10 cellular contexts compared by ENCODE assay signal in the genomic region with DNA sequence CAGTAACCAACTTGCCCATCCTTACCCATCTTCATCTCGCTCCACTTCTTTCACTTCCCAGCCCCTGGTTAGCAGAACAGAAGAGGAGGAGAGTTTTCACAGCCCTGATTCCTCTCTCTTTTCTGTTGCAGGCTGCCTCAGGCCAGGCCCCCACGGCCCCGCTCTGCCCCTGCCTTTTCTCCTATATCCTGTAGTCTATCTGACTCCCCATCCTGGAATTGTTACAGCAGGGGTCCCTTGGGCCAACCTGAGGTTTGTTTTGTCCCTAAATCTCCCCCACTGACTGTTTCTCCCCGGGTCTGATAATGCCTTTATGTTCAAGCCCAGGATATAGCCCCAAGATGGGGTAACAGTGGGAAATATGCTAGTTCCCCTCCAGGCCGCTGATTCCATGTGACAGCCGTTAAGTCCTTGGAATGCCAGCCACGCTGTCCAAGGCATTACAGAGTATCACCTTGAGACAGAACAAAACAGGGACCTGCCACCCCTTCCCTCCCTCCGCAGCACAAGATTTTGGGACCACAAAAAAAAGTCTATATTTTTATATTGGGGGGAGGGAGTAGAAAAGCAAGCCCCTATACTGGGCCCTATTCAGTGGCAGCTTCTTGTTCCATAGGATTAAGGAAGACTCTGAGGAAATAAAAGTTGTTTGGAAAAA. TPM values are rescaled to one million over a fixed set of nuclear protein-coding genes. Genes with fewer than 3 reads are reported as not detected.
A peak's percentile ranks its signal among the peaks of the same experiment; 100 is the strongest.
DNase-seq lines count a peak whose midpoint lies in the region; ATAC-seq and TF ChIP-seq lines count a peak whose summit lies in the region.
"Had no signal": no experiment of that assay in that cellular context is flagged by ENCODE, and none has a peak within 500 bp of the region (broad histone marks: within the 10 kb centered on the region; RNA-seq: fewer than 3 reads in every experiment).

No MANE protein-coding gene starts in this region.

- H3K4me3 ChIP-seq in stomach (peak overlapping the region; percentile 72 to 90 (median 77)), lower leg skin (ENCODE audit: low read depth, poor library complexity, severe bottlenecking) (no peak overlapping the region)

- H3K9me3 ChIP-seq in stomach: no peaks in the 10 kb centered on the region

- DNase-seq in activated CD4-positive, alpha-beta T cell treated with anti-CD3 and anti-CD28 coated beads, Interleukin-2, amount 10 ng/mL, durations not matched to agents 24 days and 14 days: no peak
- DNase-seq in activated CD4-positive, alpha-beta T cell treated with anti-CD3 and anti-CD28 coated beads, Interleukin-2, amount 50 U/mL, for 48 hours: no peak
- DNase-seq in activated naive CD4-positive, alpha-beta T cell treated with anti-CD3 and anti-CD28 coated beads, Interleukin-2, amount 50 U/mL, for 72 hours (ENCODE audit: low spot score in 2 of 2): no peak
- DNase-seq in immature natural killer cell: no peak
- DNase-seq in stomach: no peak
- no peak for DNase-seq in H4 (ENCODE audit: low spot score)
- no peak for DNase-seq in lower leg skin (ENCODE audit: low spot score in 2 of 2)
- no peak for DNase-seq in germinal center (ENCODE audit: low spot score)
- DNase-seq: amniotic stem cell, NCI-H446 had no signal

- peaks cover 53% of the 10 kb centered on the region for H3K4me1 Mint-ChIP-seq in activated CD4-positive, alpha-beta T cell treated with anti-CD3 and anti-CD28 coated beads, Interleukin-2, amount 10 ng/mL, durations not matched to agents 24 days and 14 days
- H3K4me1 Mint-ChIP-seq in immature natural killer cell: peaks cover 59 to 84% of the 10 kb centered on the region in 2 donors

- TF ChIP-seq POLR2A in stomach (IDR thresholded peaks at IDR 0.05) (no peak), lower leg skin (IDR thresholded peaks at IDR 0.05) (no peak)

- no peaks in the 10 kb centered on the region for H3K27me3 ChIP-seq in stomach

- TF ChIP-seq CTCF in stomach (IDR thresholded peaks at IDR 0.05): no peak
- no peak for TF ChIP-seq CTCF in lower leg skin (IDR thresholded peaks at IDR 0.05)

- TF ChIP-seq EP300 in stomach (IDR thresholded peaks at IDR 0.05): no peak

- H3K4me1 ChIP-seq in stomach: peaks cover 30 to 74% (median 63%) of the 10 kb centered on the region in 4 donors

- H3K27me3 Mint-ChIP-seq in activated CD4-positive, alpha-beta T cell treated with anti-CD3 and anti-CD28 coated beads, Interleukin-2, amount 10 ng/mL, durations not matched to agents 24 days and 14 days: no peaks in the 10 kb centered on the region
- no peaks in the 10 kb centered on the region for H3K27me3 Mint-ChIP-seq in immature natural killer cell (ENCODE audit: low read depth in 3 of 3)

- WGBS in stomach, 5 donors: 79 to 88% (median 87%) methylated on average over 8 of the region's 8 CpGs
- 77 to 85% methylated on average over 8 of the region's 8 CpGs for WGBS in lower leg skin, 2 donors

- H3K4me3 Mint-ChIP-seq in activated CD4-positive, alpha-beta T cell treated with anti-CD3 and anti-CD28 coated beads, Interleukin-2, amount 10 ng/mL, durations not matched to agents 24 days and 14 days: peak overlapping the region; percentile 99
- peak overlapping the region; percentile 97 to 98 (median 98) for H3K4me3 Mint-ChIP-seq in immature natural killer cell

- H3K36me3 ChIP-seq in stomach: peaks cover 2 to 51% (median 45%) of the 10 kb centered on the region in 4 donors

- peak overlapping the region in 4 of 5 donors; percentile 92 to 94 (median 92) for H3K27ac ChIP-seq in stomach

- H3K9me3 Mint-ChIP-seq in activated CD4-positive, alpha-beta T cell treated with anti-CD3 and anti-CD28 coated beads, Interleukin-2, amount 10 ng/mL, durations not matched to agents 24 days and 14 days: no peaks in the 10 kb centered on the region
- H3K9me3 Mint-ChIP-seq in activated naive CD4-positive, alpha-beta T cell treated with anti-CD3 and anti-CD28 coated beads, Interleukin-2, amount 50 U/mL, for 72 hours: no peaks in the 10 kb centered on the region
- peaks cover 0 to 2% (median 0%) of the 10 kb centered on the region in 6 donors for H3K9me3 Mint-ChIP-seq in immature natural killer cell

- intact Hi-C loops in activated CD4-positive, alpha-beta T cell treated with anti-CD3 and anti-CD28 coated beads, Interleukin-2, amount 10 ng/mL, durations not matched to agents 24 days and 14 days (cut with micrococcal nuclease): loop anchor here (5.0 kb wide), 1 partner anchor 287 kb away; a partner anchor contains a TSS
- intact Hi-C loops in stomach (cut with DNase I; ENCODE audit: low total_unique reads): no loop called here
- intact Hi-C loops in lower leg skin (cut with DNase I; ENCODE audit: low total_unique reads): no loop called here

- no peak for ATAC-seq in activated naive CD4-positive, alpha-beta T cell treated with anti-CD3 and anti-CD28 coated beads, Interleukin-2, amount 50 U/mL, for 72 hours

- peak overlapping the region; percentile 48 for H3K27ac Mint-ChIP-seq in activated CD4-positive, alpha-beta T cell treated with anti-CD3 and anti-CD28 coated beads, Interleukin-2, amount 10 ng/mL, durations not matched to agents 24 days and 14 days
- peak overlapping the region; percentile 94 to 97 for H3K27ac Mint-ChIP-seq in activated naive CD4-positive, alpha-beta T cell treated with anti-CD3 and anti-CD28 coated beads, Interleukin-2, amount 50 U/mL, for 72 hours
- H3K27ac Mint-ChIP-seq in immature natural killer cell: peak overlapping the region; percentile 52 to 98 (median 96)

- peaks cover 44% of the 10 kb centered on the region for H3K36me3 Mint-ChIP-seq in activated CD4-positive, alpha-beta T cell treated with anti-CD3 and anti-CD28 coated beads, Interleukin-2, amount 10 ng/mL, durations not matched to agents 24 days and 14 days (ENCODE audit: low read depth)
- peaks cover 40 to 42% of the 10 kb centered on the region in 2 donors for H3K36me3 Mint-ChIP-seq in activated naive CD4-positive, alpha-beta T cell treated with anti-CD3 and anti-CD28 coated beads, Interleukin-2, amount 50 U/mL, for 72 hours
- H3K36me3 Mint-ChIP-seq in immature natural killer cell: peaks cover 4 to 18% (median 12%) of the 10 kb centered on the region in 3 donors

RNA-seq across cellular contexts. Expression of a gene that starts 1.4 kb away (rescaled TPM):
- total RNA-seq in activated CD4-positive, alpha-beta T cell treated with anti-CD3 and anti-CD28 coated beads, Interleukin-2, amount 10 ng/mL, durations not matched to agents 24 days and 14 days: 314 and 326 TPM in 2 replicates
- total RNA-seq in activated naive CD4-positive, alpha-beta T cell treated with anti-CD3 and anti-CD28 coated beads, Interleukin-2, amount 50 U/mL, for 72 hours: 100 to 1,000 TPM; 263 to 344 TPM
- 100 to 1,000 TPM; 677 to 899 (median 681) TPM for polyA plus RNA-seq in immature natural killer cell
- total RNA-seq in stomach: 100 to 1,000 TPM in 4 of 5 donors, 10 to 100 TPM in 1; 16.8 to 281 (median 134) TPM
- polyA plus RNA-seq in stomach: 100 to 1,000 TPM; 421 to 610 (median 506) TPM
- 328 and 330 TPM in 2 replicates for total RNA-seq in H4 (2014; rRNA removed; shearing (Covaris generic))
- total RNA-seq in lower leg skin: 100 to 1,000 TPM; 144 to 236 (median 195) TPM

RNA-seq across cellular contexts. Expression of a gene that starts 8.3 kb away (rescaled TPM):
- 1.1 and 1.4 TPM in 2 replicates for total RNA-seq in activated CD4-positive, alpha-beta T cell treated with anti-CD3 and anti-CD28 coated beads, Interleukin-2, amount 10 ng/mL, durations not matched to agents 24 days and 14 days
- total RNA-seq in activated naive CD4-positive, alpha-beta T cell treated with anti-CD3 and anti-CD28 coated beads, Interleukin-2, amount 50 U/mL, for 72 hours: under 1 TPM; 0.52 to 0.78 TPM
- polyA plus RNA-seq in immature natural killer cell (1 to 10 TPM in 1 of 3 donors, under 1 TPM in 2; 0.80 to 1.3 (median 0.92) TPM), stomach (10 to 100 TPM; 19.6 to 53.1 (median 31.1) TPM)
- total RNA-seq in stomach (100 to 1,000 TPM in 2 of 5 donors, 10 to 100 TPM in 3; 17.5 to 208 (median 89.2) TPM), lower leg skin (10 to 100 TPM in 1 of 4 donors, 1 to 10 TPM in 3; 3.6 to 17.9 (median 7.9) TPM)
- 10.8 and 30.2 TPM in 2 replicates for total RNA-seq in H4 (2014; rRNA removed; shearing (Covaris generic))

RNA-seq across cellular contexts. Expression of a gene that starts 16.5 kb away (rescaled TPM):
- total RNA-seq in activated CD4-positive, alpha-beta T cell treated with anti-CD3 and anti-CD28 coated beads, Interleukin-2, amount 10 ng/mL, durations not matched to agents 24 days and 14 days: 13.4 and 13.9 TPM in 2 replicates
- total RNA-seq in activated naive CD4-positive, alpha-beta T cell treated with anti-CD3 and anti-CD28 coated beads, Interleukin-2, amount 50 U/mL, for 72 hours: 10 to 100 TPM; 10.6 to 16.3 TPM
- polyA plus RNA-seq in immature natural killer cell (1 to 10 TPM; 7.0 to 9.5 (median 8.4) TPM), stomach (1 to 10 TPM; 3.5 to 5.9 (median 4.2) TPM)
- total RNA-seq in stomach (10 to 100 TPM in 1 of 5 donors, 1 to 10 TPM in 3, not detected in 1; 1.3 to 18.2 (median 3.0) TPM), lower leg skin (10 to 100 TPM in 1 of 4 donors, 1 to 10 TPM in 3; 2.5 to 10.4 (median 3.3) TPM)
- 0.14 and 0.48 TPM in 2 replicates for total RNA-seq in H4 (2014; rRNA removed; shearing (Covaris generic))

RNA-seq across cellular contexts. Expression of a gene that starts 18.6 kb away (rescaled TPM):
- 13.9 and 14.1 TPM in 2 replicates for total RNA-seq in activated CD4-positive, alpha-beta T cell treated with anti-CD3 and anti-CD28 coated beads, Interleukin-2, amount 10 ng/mL, durations not matched to agents 24 days and 14 days
- total RNA-seq in activated naive CD4-positive, alpha-beta T cell treated with anti-CD3 and anti-CD28 coated beads, Interleukin-2, amount 50 U/mL, for 72 hours: 10 to 100 TPM; 14.1 to 21.6 TPM
- 10 to 100 TPM in 1 of 3 donors, 1 to 10 TPM in 2; 7.7 to 10.2 (median 8.9) TPM for polyA plus RNA-seq in immature natural killer cell
- 10 to 100 TPM in 3 of 5 donors, 1 to 10 TPM in 2; 7.8 to 29.0 (median 11.6) TPM for total RNA-seq in stomach
- polyA plus RNA-seq in stomach: 10 to 100 TPM; 11.5 to 16.6 (median 13.6) TPM
- 25.2 and 27.8 TPM in 2 replicates for total RNA-seq in H4 (2014; rRNA removed; shearing (Covaris generic))
- total RNA-seq in lower leg skin: 10 to 100 TPM in 3 of 4 donors, 1 to 10 TPM in 1; 9.4 to 17.0 (median 16.4) TPM

RNA-seq across cellular contexts. Expression of a gene that starts 37.3 kb away (rescaled TPM):
- 93.4 and 98.6 TPM in 2 replicates for total RNA-seq in activated CD4-positive, alpha-beta T cell treated with anti-CD3 and anti-CD28 coated beads, Interleukin-2, amount 10 ng/mL, durations not matched to agents 24 days and 14 days
- 10 to 100 TPM; 54.3 to 68.0 TPM for total RNA-seq in activated naive CD4-positive, alpha-beta T cell treated with anti-CD3 and anti-CD28 coated beads, Interleukin-2, amount 50 U/mL, for 72 hours
- polyA plus RNA-seq in immature natural killer cell (10 to 100 TPM; 16.6 to 48.3 (median 17.6) TPM), stomach (10 to 100 TPM; 17.1 to 35.1 (median 28.1) TPM)
- total RNA-seq in stomach (100 to 1,000 TPM in 2 of 5 donors, 10 to 100 TPM in 3; 30.1 to 206 (median 89.5) TPM), lower leg skin (10 to 100 TPM; 30.3 to 43.9 (median 32.0) TPM)
- 34.6 and 37.8 TPM in 2 replicates for total RNA-seq in H4 (2014; rRNA removed; shearing (Covaris generic))
